In genomic region chr16:2016407-2016922, GRCh38 we compare ENCODE assay signal across 2 cellular contexts.
TF ChIP-seq lines count a peak whose summit lies in the region.

No MANE protein-coding gene starts in this region.

TF ChIP-seq in HEK293, 187 proteins besides CTCF, POLR2A, EP300 and RAD21:
- TF ChIP-seq MYNN (tag by site-specific recombination; IDR thresholded peaks at IDR 0.05; ENCODE audit: borderline replicate concordance) (no peak), ELK4 (IDR thresholded peaks at IDR 0.05; ENCODE audit: borderline replicate concordance, low read depth, low read length) (no peak), ZFHX2 (tag by site-specific recombination; conservative IDR thresholded peaks at IDR 0.05) (peak; percentile 79), ZSCAN30 (tag by site-specific recombination; IDR thresholded peaks at IDR 0.05) (no peak), AEBP2 (tag by site-specific recombination; IDR thresholded peaks at IDR 0.05; ENCODE audit: borderline replicate concordance) (no peak), ZNF658 (tag by site-specific recombination; IDR thresholded peaks at IDR 0.05) (no peak), EGR2 (tag by site-specific recombination; IDR thresholded peaks at IDR 0.05; ENCODE audit: low read depth) (peak; percentile 67), ZIC2 (tag by site-specific recombination; IDR thresholded peaks at IDR 0.05) (peak; percentile 63), HIC1 (tag by site-specific recombination; IDR thresholded peaks at IDR 0.05) (peak; percentile 59; the same call in 1 of the 2 replicates), ZBTB7A (tag by site-specific recombination; IDR thresholded peaks at IDR 0.05; ENCODE audit: low read depth) (no peak)

TF ChIP-seq in GM12878, 131 proteins besides CTCF, POLR2A, EP300 and RAD21:
- TF ChIP-seq SREBF1 (IDR thresholded peaks at IDR 0.05; ENCODE audit: low read length) (no peak), SMAD5 (IDR thresholded peaks at IDR 0.05; ENCODE audit: low read depth) (no peak), EZH2 (IDR thresholded peaks at IDR 0.05; ENCODE audit: borderline replicate concordance, control insufficient read depth, low read depth, low read length) (no peak), GABPA (IDR thresholded peaks at IDR 0.05; ENCODE audit: low read depth) (no peak), ZBTB33 (IDR thresholded peaks at IDR 0.05) (no peak), POLR2AphosphoS2 (IDR thresholded peaks at IDR 0.05; ENCODE audit: low read depth, low read length) (no peak), MYC (IDR thresholded peaks at IDR 0.05; ENCODE audit: insufficient read depth, insufficient read length, insufficient replicate concordance, low read length, severe bottlenecking) (no peak), BCLAF1 (IDR thresholded peaks at IDR 0.05) (no peak), ZNF24 (IDR thresholded peaks at IDR 0.05) (no peak), JUNB (IDR thresholded peaks at IDR 0.05) (no peak), EGR1 (IDR thresholded peaks at IDR 0.05; ENCODE audit: borderline replicate concordance in 1 of 2, low read depth in 2 of 2, low read length in 2 of 2) (no peak), PAX8 (IDR thresholded peaks at IDR 0.05) (no peak), ATF3 (IDR thresholded peaks at IDR 0.05; ENCODE audit: borderline replicate concordance, extremely low read depth, low read depth, low read length) (no peak), RUNX3 (IDR thresholded peaks at IDR 0.05; ENCODE audit: low read length) (no peak), ZNF217 (IDR thresholded peaks at IDR 0.05) (no peak), SP1 (IDR thresholded peaks at IDR 0.05; ENCODE audit: low read depth, low read length) (no peak), E4F1 (IDR thresholded peaks at IDR 0.05; ENCODE audit: borderline replicate concordance, partially characterized antibody) (no peak), RELA (IDR thresholded peaks at IDR 0.05; ENCODE audit: borderline replicate concordance, partially characterized antibody) (no peak)
